17 cellular contexts compared by ENCODE assay signal in the genomic region with DNA sequence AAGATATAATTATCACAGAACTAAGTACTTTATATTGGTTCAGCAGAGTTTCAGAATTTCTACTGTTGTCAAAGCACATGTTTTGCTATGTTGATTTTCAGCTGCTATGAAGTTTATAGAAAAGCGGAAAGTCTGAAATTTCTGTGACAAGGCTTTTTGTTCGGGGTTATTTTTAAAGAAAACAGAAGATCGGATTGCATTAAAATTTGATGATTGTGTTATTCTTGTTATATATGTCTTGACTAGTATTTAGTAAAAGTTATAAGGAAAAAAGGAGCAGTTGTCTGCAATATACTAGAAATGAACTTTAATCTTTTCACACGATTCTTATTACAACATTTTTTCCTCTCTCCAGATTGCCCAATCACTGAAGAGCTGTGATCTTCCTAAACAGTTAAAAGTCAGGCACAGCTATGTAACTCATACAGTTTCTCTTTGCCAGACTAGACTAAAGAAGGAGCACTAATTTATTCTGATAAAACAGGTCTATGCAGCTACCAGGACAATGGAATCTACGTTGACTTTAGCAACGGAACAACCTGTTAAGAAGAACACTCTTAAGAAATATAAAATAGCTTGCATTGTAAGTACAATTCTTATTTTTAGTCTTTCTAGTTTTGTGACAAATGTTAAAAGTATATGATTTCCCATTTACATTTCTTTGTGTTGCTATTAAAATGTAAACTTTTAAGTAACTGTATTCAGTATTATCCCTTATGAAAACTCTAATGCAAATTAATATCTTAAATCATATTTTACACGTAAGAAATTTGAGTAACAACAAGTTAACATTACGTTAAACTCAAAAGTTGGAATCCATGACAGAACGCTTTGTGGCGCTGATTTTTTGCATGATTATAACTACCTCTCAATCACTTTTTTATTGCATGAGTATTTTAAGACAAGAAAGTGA. TPM values are rescaled to one million over a fixed set of nuclear protein-coding genes. Genes with fewer than 3 reads are reported as not detected.
DNase-seq lines count a peak whose midpoint lies in the region; ATAC-seq and TF ChIP-seq lines count a peak whose summit lies in the region.
"Had no signal": no experiment of that assay in that cellular context is flagged by ENCODE, and none has a peak within 500 bp of the region (broad histone marks: within the 10 kb centered on the region; RNA-seq: fewer than 3 reads in every experiment).

A gene (plus strand): TSS at position 423 of the 913 bp plus-strand sequence. CDS start 83 bp downstream, at position 506.

- peaks cover 4% of the 10 kb centered on the region for H3K9me3 Mint-ChIP-seq in activated T-helper 2 cell treated with anti-CD3 and anti-CD28 coated beads, Interferon-gamma antibody, Interleukin-2, Interleukin-4, amounts not matched to agents 10 μg/mL and 5 μg/mL and 100 μg/mL, durations not matched to agents 14 hours and 24 hours and 36 hours
- H3K9me3 Mint-ChIP-seq: dendritic cell treated with granulocyte-macrophage colony-stimulating factor and Interleukin-4, amounts not matched to agents 40 ng/mL and 50 ng/mL, for 4 days had no signal

- H3K79me2 ChIP-seq in smooth muscle cell (ENCODE audit: low read depth): no peaks in the 10 kb centered on the region

- H3K36me3 Mint-ChIP-seq in activated T-helper 2 cell treated with anti-CD3 and anti-CD28 coated beads, Interferon-gamma antibody, Interleukin-2, Interleukin-4, amounts not matched to agents 10 μg/mL and 5 μg/mL and 100 μg/mL, durations not matched to agents 14 hours and 24 hours and 36 hours (ENCODE audit: low read depth): peaks cover 25% of the 10 kb centered on the region

- TF ChIP-seq CTCF in IMR-90 (conservative IDR thresholded peaks at IDR 0.05; ENCODE audit: low read depth, low read length) (no peak), smooth muscle cell (IDR thresholded peaks at IDR 0.05; ENCODE audit: borderline replicate concordance, insufficient read depth, poor library complexity, severe bottlenecking) (no peak)

- H3K4me3 Mint-ChIP-seq in activated T-helper 2 cell treated with anti-CD3 and anti-CD28 coated beads, Interferon-gamma antibody, Interleukin-2, Interleukin-4, amounts not matched to agents 10 μg/mL and 5 μg/mL and 100 μg/mL, durations not matched to agents 14 hours and 24 hours and 36 hours (ENCODE audit: low read depth): peak within 1 kb of the TSS; percentile 84
- H3K4me3 Mint-ChIP-seq: dendritic cell treated with granulocyte-macrophage colony-stimulating factor and Interleukin-4, amounts not matched to agents 40 ng/mL and 50 ng/mL, for 4 days had no signal

- in situ Hi-C loops in IMR-90 (cut with MboI; ENCODE audit: low sequenced_read_pairs): no loop called here

- H3K27ac Mint-ChIP-seq in activated T-helper 2 cell treated with anti-CD3 and anti-CD28 coated beads, Interferon-gamma antibody, Interleukin-2, Interleukin-4, amounts not matched to agents 10 μg/mL and 5 μg/mL and 100 μg/mL, durations not matched to agents 14 hours and 24 hours and 36 hours: peak within 1 kb of the TSS; percentile 54
- H3K27ac Mint-ChIP-seq: dendritic cell treated with granulocyte-macrophage colony-stimulating factor and Interleukin-4, amounts not matched to agents 40 ng/mL and 50 ng/mL, for 4 days; progenitor cell of endocrine pancreas had no signal

- H4K5ac ChIP-seq in IMR-90 (ENCODE audit: low read depth, low read length): no peak within 1 kb of the TSS

- H3F3A ChIP-seq in smooth muscle cell (ENCODE audit: low read depth): no peaks in the 10 kb centered on the region

- H2BK20ac ChIP-seq in IMR-90 (ENCODE audit: low read depth, low read length): no peak within 1 kb of the TSS; the same call in 1 of the 2 replicates

- no peaks in the 10 kb centered on the region for H4K20me1 ChIP-seq in IMR-90 (ENCODE audit: insufficient read depth, low read length)
- H4K20me1 ChIP-seq in smooth muscle cell (ENCODE audit: low read depth): no peaks in the 10 kb centered on the region

- H3K27ac ChIP-seq in IMR-90 (ENCODE audit: insufficient read depth, low read length): no peak within 1 kb of the TSS
- H3K27ac ChIP-seq in smooth muscle cell (ENCODE audit: low read depth): no peak within 1 kb of the TSS
- H3K27ac ChIP-seq: foreskin keratinocyte, uterus had no signal

- dilution Hi-C loops in IMR-90 (cut with HindIII; ENCODE audit: low sequenced_read_pairs, unreplicated experiment): no loop called here

- H4K91ac ChIP-seq in IMR-90 (ENCODE audit: insufficient read depth, low read depth, low read length): no peak within 1 kb of the TSS

- H2BK5ac ChIP-seq in IMR-90 (ENCODE audit: low read depth, low read length, poor library complexity, severe bottlenecking): no peak within 1 kb of the TSS

- H3K9me1 ChIP-seq in IMR-90 (ENCODE audit: insufficient read depth, low read length): no peaks in the 10 kb centered on the region

- WGBS in IMR-90 (ENCODE audit: extremely low coverage in 2 of 2, insufficient read length in 1 of 2), 2 experiments: 13% methylated on average over 1 of the region's 10 CpGs; no CpG with 5 or more reads in 1 of the 2 experiments
- 85% methylated on average over 10 of the region's 10 CpGs for WGBS in smooth muscle cell (ENCODE audit: low lambda C conversion rate)

- H3K9me3 ChIP-seq in IMR-90 (ENCODE audit: control insufficient read depth, insufficient read depth, low read length) (no peaks in the 10 kb centered on the region), smooth muscle cell (replicated peaks; ENCODE audit: low read depth) (no peaks in the 10 kb centered on the region)
- H3K9me3 ChIP-seq: uterus had no signal

- TF ChIP-seq POLR2A in IMR-90 (IDR thresholded peaks at IDR 0.05; ENCODE audit: low read depth, low read length): no peak

- H3K56ac ChIP-seq in IMR-90 (ENCODE audit: extremely low read depth, insufficient read depth, low read length): no peak within 1 kb of the TSS

- TF ChIP-seq RAD21 in IMR-90 (IDR thresholded peaks at IDR 0.05; ENCODE audit: low read length): no peak

- H2BK15ac ChIP-seq in IMR-90 (ENCODE audit: low read depth, low read length): no peak within 1 kb of the TSS

- H3K4ac ChIP-seq in IMR-90 (ENCODE audit: low read depth, low read length): no peak within 1 kb of the TSS

- H2AFZ ChIP-seq in IMR-90 (replicated peaks; ENCODE audit: low read length, poor library complexity) (no peak within 1 kb of the TSS), smooth muscle cell (ENCODE audit: low read depth) (peak within 1 kb of the TSS; percentile 32)

- no peak within 1 kb of the TSS for H3K18ac ChIP-seq in IMR-90 (ENCODE audit: low read depth, low read length)

- peaks cover 3% of the 10 kb centered on the region; the same call in 1 of the 2 replicates for H3K4me1 ChIP-seq in IMR-90 (ENCODE audit: control insufficient read depth, insufficient read depth, low read length)
- H3K4me1 ChIP-seq in smooth muscle cell (ENCODE audit: low read depth): no peaks in the 10 kb centered on the region
- H3K4me1 ChIP-seq: foreskin keratinocyte, uterus had no signal

- CTCF ChIA-PET in IMR-90 (lab: Yijun Ruan, JAX): interaction anchor here (2.4 kb wide), 1 partner anchor 9 kb away, joined by 18 read pairs; a partner anchor contains a TSS

- H3K27me3 ChIP-seq in IMR-90 (ENCODE audit: control insufficient read depth, insufficient read depth, low read length) (no peaks in the 10 kb centered on the region; the same call in 1 of the 2 replicates), smooth muscle cell (ENCODE audit: low read depth) (no peaks in the 10 kb centered on the region)
- H3K27me3 ChIP-seq: foreskin keratinocyte, uterus had no signal

- intact Hi-C loops in IMR-90 (cut with micrococcal nuclease): no loop called here
- intact Hi-C loops in activated T-helper 2 cell treated with anti-CD3 and anti-CD28 coated beads, Interferon-gamma antibody, Interleukin-2, Interleukin-4, amounts not matched to agents 10 μg/mL and 5 μg/mL and 100 μg/mL, durations not matched to agents 14 hours and 24 hours and 36 hours (cut with micrococcal nuclease): no loop called here

- POLR2A ChIA-PET in IMR-90 (lab: Charles Lee; ENCODE audit: unreplicated experiment): no interaction called here

- no peaks in the 10 kb centered on the region for H3K79me1 ChIP-seq in IMR-90 (ENCODE audit: low read depth in 1 of 2, low read length in 2 of 2)

- H3K4me1 Mint-ChIP-seq in activated T-helper 2 cell treated with anti-CD3 and anti-CD28 coated beads, Interferon-gamma antibody, Interleukin-2, Interleukin-4, amounts not matched to agents 10 μg/mL and 5 μg/mL and 100 μg/mL, durations not matched to agents 14 hours and 24 hours and 36 hours (ENCODE audit: low read depth): peaks cover 20% of the 10 kb centered on the region

- DNase-seq in IMR-90: peak; percentile 13
- no peak for DNase-seq in activated T-helper 2 cell treated with anti-CD3 and anti-CD28 coated beads, Interferon-gamma antibody, Interleukin-2, Interleukin-4, amounts not matched to agents 10 μg/mL and 5 μg/mL and 100 μg/mL, durations not matched to agents 14 hours and 24 hours and 36 hours (ENCODE audit: low spot score)
- peak; percentile 55 for DNase-seq in iris pigment epithelial cell (ENCODE audit: low read depth)
- DNase-seq in smooth muscle cell (lab: John Stamatoyannopoulos, UW; ENCODE audit: unreplicated experiment): no peak
- no peak for DNase-seq in MV-4-11 (lab: John Stamatoyannopoulos, UW)
- no peak for DNase-seq in DMS53 treated with DMSO at 0.1 percent for 48 hours (lab: John Stamatoyannopoulos, UW; ENCODE audit: unreplicated experiment)
- DNase-seq in NCI-H2171 (lab: John Stamatoyannopoulos, UW): no peak
- DNase-seq: activated CD4-positive, CD25-positive, alpha-beta regulatory T cell treated with anti-CD3 and anti-CD28 coated beads, Interleukin-2, amount 50 U/mL, for 72 hours; foreskin keratinocyte; midbrain; NCI-H1092 treated with DMSO at 0.1 percent for 48 hours; NCI-H226; stimulated activated CD4-positive, alpha-beta T cell treated with anti-CD3 and anti-CD28 coated beads, Interleukin-1b, Interleukin-23, amount 100 ng/mL, for 48 hours; stimulated activated CD8-positive, alpha-beta memory T cell treated with anti-CD3 and anti-CD28 coated beads, Interleukin-4, amount 100 ng/mL, for 48 hours; uterus had no signal

- no peak within 1 kb of the TSS for H2BK120ac ChIP-seq in IMR-90 (ENCODE audit: low read depth, low read length)

- BruUV-seq in IMR-90 (replicated peaks; lab: Mats Ljungman, UMichigan): no TSS peak

- H3K27me3 Mint-ChIP-seq in activated T-helper 2 cell treated with anti-CD3 and anti-CD28 coated beads, Interferon-gamma antibody, Interleukin-2, Interleukin-4, amounts not matched to agents 10 μg/mL and 5 μg/mL and 100 μg/mL, durations not matched to agents 14 hours and 24 hours and 36 hours (ENCODE audit: low read depth): no peaks in the 10 kb centered on the region
- H3K27me3 Mint-ChIP-seq: dendritic cell treated with granulocyte-macrophage colony-stimulating factor and Interleukin-4, amounts not matched to agents 40 ng/mL and 50 ng/mL, for 4 days; progenitor cell of endocrine pancreas had no signal

- no peak within 1 kb of the TSS for H2AK9ac ChIP-seq in IMR-90 (replicated peaks; ENCODE audit: low read depth, low read length, poor library complexity)

- peak; percentile 59 for ATAC-seq in IMR-90 (ENCODE audit: low read depth)
- ATAC-seq: foreskin keratinocyte had no signal

- H3K23ac ChIP-seq in IMR-90 (ENCODE audit: low read depth, low read length): no peak within 1 kb of the TSS

- H3K4me2 ChIP-seq in IMR-90 (ENCODE audit: low read depth, low read length): peak within 1 kb of the TSS; percentile 13; the same call in 1 of the 2 replicates
- H3K4me2 ChIP-seq in smooth muscle cell: no peak within 1 kb of the TSS

- H3K4me3 ChIP-seq in IMR-90 (ENCODE audit: insufficient read depth, low read depth, low read length) (no peak within 1 kb of the TSS), smooth muscle cell (no peak within 1 kb of the TSS)
- H3K4me3 ChIP-seq: uterus had no signal

- H3K14ac ChIP-seq in IMR-90 (replicated peaks; ENCODE audit: low read depth, low read length): no peak within 1 kb of the TSS

- H3K9ac ChIP-seq in IMR-90 (ENCODE audit: low read depth, low read length) (no peak within 1 kb of the TSS), smooth muscle cell (ENCODE audit: low read depth) (no peak within 1 kb of the TSS)

- H3K36me3 ChIP-seq in IMR-90 (ENCODE audit: control insufficient read depth, insufficient read depth, low read length): no peaks in the 10 kb centered on the region
- H3K36me3 ChIP-seq in smooth muscle cell (ENCODE audit: low read depth): no peaks in the 10 kb centered on the region
- H3K36me3 ChIP-seq: uterus had no signal

- H4K8ac ChIP-seq in IMR-90 (ENCODE audit: low read depth in 2 of 2, low read length in 2 of 2): no peak within 1 kb of the TSS

- H2AK5ac ChIP-seq in IMR-90 (ENCODE audit: low read depth, low read length): no peak within 1 kb of the TSS

RNA-seq across cellular contexts. Expression of the gene that starts here (rescaled TPM):
- under 0.01 TPM in 1 of 2 replicates, not detected in the other for total RNA-seq in IMR-90 (2012; rRNA removed)
- 0.05 TPM in 1 of 2 replicates, not detected in the other for polyA plus RNA-seq in IMR-90 (2012; rRNA removed)
- 0.01 TPM in 1 of 2 replicates, not detected in the other for polyA plus RNA-seq in IMR-90 (2012; cell fraction: cytosol; rRNA removed)
- 0.11 TPM in 1 of 2 replicates, not detected in the other for polyA plus RNA-seq in IMR-90 (2012; cell fraction: nucleus; rRNA removed; ENCODE audit: low replicate concordance)
- 16.3 and 18.7 TPM in 2 replicates for total RNA-seq in activated T-helper 2 cell treated with anti-CD3 and anti-CD28 coated beads, Interferon-gamma antibody, Interleukin-2, Interleukin-4, amounts not matched to agents 10 μg/mL and 5 μg/mL and 100 μg/mL, durations not matched to agents 14 hours and 24 hours and 36 hours
- total RNA-seq in smooth muscle cell: 0.18 and 0.63 TPM in 2 replicates
- 0.16 TPM in 1 of 2 replicates, not detected in the other for polyA plus RNA-seq in smooth muscle cell
- total RNA-seq: foreskin keratinocyte, progenitor cell of endocrine pancreas had no signal
- polyA plus RNA-seq: foreskin keratinocyte had no signal

Comparison
In these comparisons a context has a peak if more than half of its experiments do, and no peak if none do; other contexts are left out.
1. RNA of the gene that starts here (total RNA-seq): 16.3 to 18.7 TPM in activated T-helper 2 cell treated with anti-CD3 and anti-CD28 coated beads, Interferon-gamma antibody, Interleukin-2, Interleukin-4, amounts not matched to agents 10 μg/mL and 5 μg/mL and 100 μg/mL, durations not matched to agents 14 hours and 24 hours and 36 hours; 0.18 to 0.63 TPM in smooth muscle cell and under 0.01 TPM in IMR-90; every median in the first group is over 10 times any median in the second.
2. Peak in DNase-seq, ATAC-seq and H3K4me2 ChIP-seq in IMR-90; RNA of the gene not detected or under 1 TPM.